ENCODE assay signal across 11 cellular contexts in genomic region chr2:120442541-120442922, GRCh38.
A peak's percentile ranks its signal among the peaks of the same experiment; 100 is the strongest.
DNase-seq lines count a peak whose midpoint lies in the region; ATAC-seq and TF ChIP-seq lines count a peak whose summit lies in the region.
"Had no signal": no experiment of that assay in that cellular context is flagged by ENCODE, and none has a peak within 500 bp of the region (broad histone marks: within the 10 kb centered on the region; RNA-seq: fewer than 3 reads in every experiment).

No MANE protein-coding gene starts in this region.

- H3K9me3 ChIP-seq in breast epithelium (no peaks in the 10 kb centered on the region), muscle layer of duodenum (ENCODE audit: control insufficient read depth in 1 of 2, low read length in 2 of 2) (no peaks in the 10 kb centered on the region), upper lobe of right lung (no peaks in the 10 kb centered on the region)
- H3K9me3 ChIP-seq: adrenal gland had no signal

- H3K27ac Mint-ChIP-seq in MCF 10A (ENCODE audit: low read depth, unreplicated experiment) (no peak overlapping the region), endothelial cell (ENCODE audit: unreplicated experiment) (no peak overlapping the region)

- H3K4me3 Mint-ChIP-seq in MCF 10A (ENCODE audit: unreplicated experiment): no peak overlapping the region
- peak overlapping the region; percentile 51 for H3K4me3 Mint-ChIP-seq in endothelial cell (ENCODE audit: unreplicated experiment)

- TF ChIP-seq CTCF in breast epithelium (IDR thresholded peaks at IDR 0.05) (no peak), MCF 10A (IDR thresholded peaks at IDR 0.05; ENCODE audit: unreplicated experiment) (no peak), endothelial cell (IDR thresholded peaks at IDR 0.05; ENCODE audit: unreplicated experiment) (no peak), upper lobe of right lung (IDR thresholded peaks at IDR 0.05) (no peak)

- POLR2A ChIA-PET in MCF 10A (lab: Yijun Ruan, JAX): no interaction called here

- no peaks in the 10 kb centered on the region for H3K36me3 ChIP-seq in breast epithelium
- H3K36me3 ChIP-seq in muscle layer of duodenum (ENCODE audit: control insufficient read depth in 1 of 2, insufficient read depth in 2 of 2, low read length in 2 of 2): no peaks in the 10 kb centered on the region
- no peaks in the 10 kb centered on the region for H3K36me3 ChIP-seq in upper lobe of right lung
- H3K36me3 ChIP-seq: adrenal gland had no signal

- H3K27ac ChIP-seq in breast epithelium (peak overlapping the region; percentile 63 to 68), muscle layer of duodenum (ENCODE audit: low read length) (no peak overlapping the region), upper lobe of right lung (peak overlapping the region; percentile 75)
- H3K27ac ChIP-seq: adrenal gland, RWPE1 had no signal

- H3K27me3 ChIP-seq in breast epithelium: no peaks in the 10 kb centered on the region
- H3K27me3 ChIP-seq in muscle layer of duodenum (ENCODE audit: low read depth, low read length): peaks cover 22% of the 10 kb centered on the region
- H3K27me3 ChIP-seq in upper lobe of right lung: peaks cover 26% of the 10 kb centered on the region
- H3K27me3 ChIP-seq: adrenal gland had no signal

- H3K4me1 Mint-ChIP-seq in MCF 10A (ENCODE audit: insufficient read depth, unreplicated experiment) (no peaks in the 10 kb centered on the region), endothelial cell (ENCODE audit: unreplicated experiment) (peaks cover 4% of the 10 kb centered on the region)
- H3K4me1 Mint-ChIP-seq: CD14-positive monocyte had no signal

- no TSS peak for BruUV-seq in MCF 10A (replicated peaks; lab: Mats Ljungman, UMichigan)

- DNase-seq in breast epithelium (ENCODE audit: low spot score in 2 of 2) (no peak), MCF 10A (ENCODE audit: unreplicated experiment) (no peak), endothelial cell (ENCODE audit: low spot score) (no peak), upper lobe of right lung (no peak), H4 (ENCODE audit: low spot score) (no peak)
- no peak for DNase-seq in activated CD4-positive, CD25-positive, alpha-beta regulatory T cell (lab: John Stamatoyannopoulos, UW)

- H3K9me3 Mint-ChIP-seq in MCF 10A (ENCODE audit: unreplicated experiment) (no peaks in the 10 kb centered on the region), endothelial cell (ENCODE audit: unreplicated experiment) (no peaks in the 10 kb centered on the region)

- peak overlapping the region; percentile 26 to 69 (median 47) for H3K4me3 ChIP-seq in breast epithelium
- peak overlapping the region; percentile 34 to 43 for H3K4me3 ChIP-seq in muscle layer of duodenum (ENCODE audit: low read depth in 1 of 2, low read length in 2 of 2)
- peak overlapping the region; percentile 48 for H3K4me3 ChIP-seq in upper lobe of right lung

- no peaks in the 10 kb centered on the region for H3K27me3 Mint-ChIP-seq in MCF 10A (ENCODE audit: insufficient read depth, unreplicated experiment)
- peaks cover 23% of the 10 kb centered on the region for H3K27me3 Mint-ChIP-seq in endothelial cell (ENCODE audit: unreplicated experiment)

- ATAC-seq in upper lobe of right lung: peak; percentile 8
- ATAC-seq in HG03469 (IDR thresholded peaks at IDR 0.05; ENCODE audit: unreplicated experiment): no peak

- H3K36me3 Mint-ChIP-seq in MCF 10A (ENCODE audit: insufficient read depth, unreplicated experiment) (peaks cover 6% of the 10 kb centered on the region), endothelial cell (ENCODE audit: low read depth, unreplicated experiment) (peaks cover 5% of the 10 kb centered on the region)
- H3K36me3 Mint-ChIP-seq: CD14-positive monocyte had no signal

- intact Hi-C loops in breast epithelium (cut with DNase I; ENCODE audit: low total_unique reads): no loop called here
- intact Hi-C loops in MCF 10A (cut with micrococcal nuclease): no loop called here
- intact Hi-C loops in upper lobe of right lung (cut with DNase I): no loop called here

- TF ChIP-seq POLR2A in breast epithelium (IDR thresholded peaks at IDR 0.05): no peak

- CTCF ChIA-PET in MCF 10A (lab: Yijun Ruan, JAX): no interaction called here

- peaks cover 7 to 9% of the 10 kb centered on the region in 2 donors for H3K4me1 ChIP-seq in breast epithelium
- peaks cover 0 to 16% of the 10 kb centered on the region in 2 donors for H3K4me1 ChIP-seq in muscle layer of duodenum (ENCODE audit: control insufficient read depth in 1 of 2, insufficient read depth in 2 of 2, low read length in 2 of 2)
- H3K4me1 ChIP-seq in upper lobe of right lung: peaks cover 3% of the 10 kb centered on the region
